ENCODE assay signal across 1 cellular context in genomic region chr10:86312701-86313270, GRCh38.
TF ChIP-seq lines count a peak whose summit lies in the region.

No MANE protein-coding gene starts in this region.

TF ChIP-seq in H1, 55 proteins besides CTCF, POLR2A, EP300 and RAD21:
- TF ChIP-seq USF2 (IDR thresholded peaks at IDR 0.05; ENCODE audit: low read length) (no peak), RFX5 (IDR thresholded peaks at IDR 0.05; ENCODE audit: borderline replicate concordance, low read depth, low read length) (no peak), HDAC2 (IDR thresholded peaks at IDR 0.05; ENCODE audit: borderline replicate concordance in 1 of 2, low read depth in 2 of 2, low read length in 2 of 2) (no peak), FOSL1 (IDR thresholded peaks at IDR 0.05; ENCODE audit: insufficient read depth, low read depth, low read length) (no peak), RBBP5 (IDR thresholded peaks at IDR 0.05; ENCODE audit: borderline replicate concordance, low read depth, low read length) (no peak), TEAD4 (IDR thresholded peaks at IDR 0.05; ENCODE audit: low read depth, low read length) (no peak), SAP30 (IDR thresholded peaks at IDR 0.05; ENCODE audit: insufficient read depth, insufficient replicate concordance, low read length) (no peak), CHD7 (IDR thresholded peaks at IDR 0.05; ENCODE audit: insufficient replicate concordance, low read length) (no peak), MAX (IDR thresholded peaks at IDR 0.05) (no peak), BACH1 (IDR thresholded peaks at IDR 0.05; ENCODE audit: low read length) (no peak), CTBP2 (IDR thresholded peaks at IDR 0.05; ENCODE audit: borderline replicate concordance, insufficient read depth, insufficient read length, low read length) (no peak)
